In genomic region chr2:223979730-223980396, GRCh38 we compare ENCODE assay signal across 25 cellular contexts. TPM values are rescaled to one million over a fixed set of nuclear protein-coding genes. Genes with fewer than 3 reads are reported as not detected.
DNase-seq lines count a peak whose midpoint lies in the region; ATAC-seq and TF ChIP-seq lines count a peak whose summit lies in the region.
"Had no signal": no experiment of that assay in that cellular context is flagged by ENCODE, and none has a peak within 500 bp of the region (broad histone marks: within the 10 kb centered on the region; RNA-seq: fewer than 3 reads in every experiment).

No MANE protein-coding gene starts in this region.

- H3K4me1 ChIP-seq in DND-41 (ENCODE audit: insufficient read depth, low read length) = no peaks in the 10 kb centered on the region
- H3K4me1 ChIP-seq: breast epithelium had no signal

- ATAC-seq in DND-41 (ENCODE audit: insufficient read depth, low read depth) = peak; percentile 78
- peak; percentile 67 for ATAC-seq in HG03432 (IDR thresholded peaks at IDR 0.05; ENCODE audit: unreplicated experiment)
- ATAC-seq in HG03039 (IDR thresholded peaks at IDR 0.05; ENCODE audit: unreplicated experiment) = no peak
- ATAC-seq: left colon, Panc1 had no signal

- no peak overlapping the region for H3K9ac ChIP-seq in DND-41 (ENCODE audit: low read depth, low read length)
- H3K9ac ChIP-seq: KMS-11 had no signal

- H4K20me1 ChIP-seq in DND-41 (ENCODE audit: insufficient read depth, low read length) = no peaks in the 10 kb centered on the region

- H3K27me3 ChIP-seq in DND-41 (ENCODE audit: insufficient read depth, low read length, poor library complexity) = no peaks in the 10 kb centered on the region
- H3K27me3 ChIP-seq: breast epithelium had no signal

- no peak overlapping the region for H3K27ac ChIP-seq in DND-41 (ENCODE audit: low read length)
- H3K27ac ChIP-seq: breast epithelium, KMS-11, thoracic aorta had no signal

- no peaks in the 10 kb centered on the region for H3K79me2 ChIP-seq in DND-41 (ENCODE audit: insufficient read depth, low read length)

- no peak overlapping the region for H3K4me2 ChIP-seq in DND-41 (ENCODE audit: insufficient read depth, low read length)
- H3K4me2 ChIP-seq: KMS-11 had no signal

- H3K36me3 ChIP-seq in DND-41 (ENCODE audit: insufficient read depth, low read length) = no peaks in the 10 kb centered on the region
- H3K36me3 ChIP-seq: breast epithelium, thoracic aorta had no signal

- no peaks in the 10 kb centered on the region for H3K9me3 ChIP-seq in DND-41 (ENCODE audit: insufficient read depth, low read length, severe bottlenecking)
- H3K9me3 ChIP-seq: breast epithelium, thoracic aorta had no signal

- no peak for TF ChIP-seq CTCF in DND-41 (IDR thresholded peaks at IDR 0.05; ENCODE audit: borderline replicate concordance, extremely low read depth, low read length, poor library complexity, severe bottlenecking)

- DNase-seq in DND-41 (peak; percentile 17), astrocyte of the hippocampus (ENCODE audit: low read depth, low spot score) (peak; percentile 50), myocyte (ENCODE audit: low read depth) (peak; percentile 54), epidermal melanocyte (ENCODE audit: insufficient read length, low spot score) (no peak), pons (ENCODE audit: low spot score) (no peak)
- DNase-seq: activated CD4-positive, alpha-beta memory T cell treated with anti-CD3 and anti-CD28 coated beads, Interleukin-2, amount 10 ng/mL, durations not matched to agents 7 days and 5 days; activated CD8-positive, alpha-beta memory T cell treated with anti-CD3 and anti-CD28 coated beads, Interleukin-2, amount 50 U/mL, for 4 hours; activated naive CD4-positive, alpha-beta T cell treated with Interleukin-2 at 50 U/mL for 16 hours; CD8-positive, alpha-beta memory T cell; DMS 273 treated with DMSO at 0.1 percent for 48 hours; immature natural killer cell; left colon; NCI-H1417 treated with DMSO at 0.1 percent for 48 hours; NCI-H2081; NCI-H2227 treated with DMSO at 0.1 percent for 48 hours; NCI-H526; nephron progenitor cell; Right ventricle myocardium superior; stimulated activated CD4-positive, alpha-beta T cell treated with anti-CD3 and anti-CD28 coated beads, Interleukin-1b, Interleukin-23, amount 100 ng/mL, for 48 hours had no signal

- no peak overlapping the region for H3K4me3 ChIP-seq in DND-41 (ENCODE audit: low read depth in 1 of 2, low read length in 2 of 2)
- H3K4me3 ChIP-seq: breast epithelium, thoracic aorta had no signal

- H2AFZ ChIP-seq in DND-41 (ENCODE audit: low read depth, low read length) = no peak overlapping the region

RNA-seq across cellular contexts. Expression of gene MRPL44, which starts 22.6 kb away (rescaled TPM):
- 48.1 and 50.7 TPM in 2 replicates for total RNA-seq in myocyte
- 20.5 TPM for polyA plus RNA-seq in myocyte (2012)

RNA-seq across cellular contexts. Expression of gene WDFY1, which starts 34.7 kb away (rescaled TPM):
- 34.5 and 39.1 TPM in 2 replicates for total RNA-seq in myocyte
- 18.2 TPM for polyA plus RNA-seq in myocyte (2012)

RNA-seq across cellular contexts. Expression of gene SERPINE2, which starts 59.2 kb away (rescaled TPM):
- 23.6 and 26.9 TPM in 2 replicates for total RNA-seq in myocyte
- 401 TPM for polyA plus RNA-seq in myocyte (2012)

Comparison
In these comparisons a context has a peak if more than half of its experiments do, and no peak if none do; other contexts are left out.
1. DNase-seq: peak in DND-41 (single experiment), astrocyte of the hippocampus (single experiment) and myocyte (single experiment); none in epidermal melanocyte (single experiment) and pons (single experiment).